Comparison of ENCODE assay signal across 8 cellular contexts in the genomic region with DNA sequence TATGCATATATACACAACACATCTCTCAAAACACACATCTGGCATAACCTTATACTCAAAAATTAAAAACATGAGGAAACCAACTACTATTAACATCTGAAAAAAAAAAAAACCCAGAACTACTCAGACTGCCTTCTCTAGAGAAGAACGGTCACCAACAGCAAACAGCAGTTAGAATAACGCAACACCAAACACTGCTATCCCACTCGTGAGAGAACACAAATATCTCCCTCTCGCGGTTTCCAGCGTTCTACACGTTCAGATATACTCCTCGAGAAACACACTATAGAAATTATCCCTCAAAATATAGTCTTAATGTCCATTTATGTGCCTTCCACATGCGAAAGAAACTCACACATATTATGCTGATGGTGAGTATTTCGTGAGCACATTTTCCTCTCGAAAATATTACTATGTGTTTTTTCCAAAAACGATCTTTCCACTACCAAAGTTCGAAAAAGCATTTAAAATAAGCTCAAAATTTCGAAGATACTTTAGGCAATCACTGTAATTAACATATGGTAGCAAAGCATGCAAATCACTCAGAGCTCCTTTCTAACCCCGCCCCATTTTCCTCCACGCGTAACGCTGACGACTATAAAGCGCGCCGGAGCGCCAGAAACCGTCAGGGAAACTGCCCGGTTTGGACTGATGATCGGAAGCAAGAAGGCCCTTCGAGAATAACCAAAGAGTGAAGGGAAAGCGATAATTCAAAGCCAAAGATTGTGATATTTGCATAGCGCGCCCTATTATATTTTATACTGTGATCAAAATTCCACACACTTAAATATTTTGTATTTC.
DNase-seq lines count a peak whose midpoint lies in the region; ATAC-seq and TF ChIP-seq lines count a peak whose summit lies in the region.

No MANE protein-coding gene starts in this region.

- no peaks in the 10 kb centered on the region for H3K9me3 Mint-ChIP-seq in endothelial cell (ENCODE audit: unreplicated experiment)

- no peaks in the 10 kb centered on the region for H3K36me3 Mint-ChIP-seq in endothelial cell (ENCODE audit: low read depth, unreplicated experiment)

- peak overlapping the region; percentile 100 for H3K27ac ChIP-seq in mesodermal cell (ENCODE audit: low read depth, low read length, severe bottlenecking)

- peaks cover 11% of the 10 kb centered on the region for H3K4me1 Mint-ChIP-seq in endothelial cell (ENCODE audit: unreplicated experiment)

- WGBS in mesodermal cell (ENCODE audit: insufficient coverage in 2 of 2), 2 experiments, result 2 to 3% methylated on average over 19 to 20 of the region's 30 CpGs

- no peaks in the 10 kb centered on the region for H3K4me1 ChIP-seq in mesodermal cell (ENCODE audit: control insufficient read depth, insufficient read depth, low read length, poor library complexity, severe bottlenecking)

- peak overlapping the region; percentile 33 for H3K4me3 ChIP-seq in mesodermal cell (ENCODE audit: extremely low read depth, insufficient read depth, low read length, poor library complexity, severe bottlenecking)

- H3K36me3 ChIP-seq in mesodermal cell (ENCODE audit: control insufficient read depth, insufficient read depth, low read length), result no peaks in the 10 kb centered on the region

- peak; percentile 72 for ATAC-seq in GM21367 (IDR thresholded peaks at IDR 0.05; ENCODE audit: unreplicated experiment)

- H3K27me3 Mint-ChIP-seq in endothelial cell (ENCODE audit: unreplicated experiment), result peaks cover 2% of the 10 kb centered on the region

- DNase-seq in COLO668 (lab: John Stamatoyannopoulos, UW; ENCODE audit: unreplicated experiment) (peak; percentile 79), HT-29 (ENCODE audit: low spot score) (peak; percentile 98), NOMO-1 treated with dmso at 0.1 percent for 144 hours (lab: John Stamatoyannopoulos, UW; ENCODE audit: unreplicated experiment) (peak; percentile 88), endothelial cell (ENCODE audit: low spot score) (peak; percentile 92)
- peak; percentile 90 for DNase-seq in activated CD8-positive, alpha-beta memory T cell treated with anti-CD3 and anti-CD28 coated beads, Interleukin-2, amount 50 U/mL, for 1 hour (ENCODE audit: extremely low read depth)
- DNase-seq in stimulated activated CD8-positive, alpha-beta memory T cell treated with anti-CD3 and anti-CD28 coated beads, Interleukin-15, amount 100 ng/mL, for 1 hour (ENCODE audit: low read depth), result peak; percentile 94

- H3K9me3 ChIP-seq in mesodermal cell (ENCODE audit: control insufficient read depth, low read length), result no peaks in the 10 kb centered on the region

- no peak overlapping the region for H3K27ac Mint-ChIP-seq in endothelial cell (ENCODE audit: unreplicated experiment)

- H3K4me3 Mint-ChIP-seq in endothelial cell (ENCODE audit: unreplicated experiment), result no peak overlapping the region

- TF ChIP-seq CTCF in endothelial cell (IDR thresholded peaks at IDR 0.05; ENCODE audit: unreplicated experiment), result no peak

Comparison
In these comparisons a context has a peak if more than half of its experiments do, and no peak if none do; other contexts are left out.
1. Peak in every context shown above with its lines: DNase-seq, ATAC-seq, H3K4me3 ChIP-seq and H3K27ac ChIP-seq.